In genomic region chrX:69093960-69094935, GRCh38 we compare ENCODE assay signal across 10 cellular contexts.
DNase-seq lines count a peak whose midpoint lies in the region; ATAC-seq, FAIRE-seq and TF ChIP-seq lines count a peak whose summit lies in the region.
"Had no signal": no experiment of that assay in that cellular context is flagged by ENCODE, and none has a peak within 500 bp of the region (broad histone marks: within the 10 kb centered on the region; RNA-seq: fewer than 3 reads in every experiment).

No MANE protein-coding gene starts in this region.

- H3K36me3 Mint-ChIP-seq in immature natural killer cell: no peaks in the 10 kb centered on the region

- no peak overlapping the region for H3K4me3 Mint-ChIP-seq in immature natural killer cell
- H3K4me3 Mint-ChIP-seq: central memory CD8-positive, alpha-beta T cell; stimulated activated naive CD8-positive, alpha-beta T cell treated with anti-CD3 and anti-CD28 coated beads, Interleukin-15, Interleukin-2, amounts not matched to agents 100 ng/mL and 50 ng/mL, for 24 hours had no signal

- peak overlapping the region; percentile 56 for H3K27ac ChIP-seq in cardiac muscle cell
- no peak overlapping the region for H3K27ac ChIP-seq in PC-3 (ENCODE audit: low read length)
- no peak overlapping the region for H3K27ac ChIP-seq in GM12878 (ENCODE audit: control insufficient read depth, insufficient read depth)

- intact Hi-C loops in Right ventricle myocardium inferior (cut with DNase I): loop anchor here (10.0 kb wide), 1 partner anchor 191 kb away; no protein-coding TSS in a partner anchor
- intact Hi-C loops in PC-3 (cut with micrococcal nuclease): no loop called here
- intact Hi-C loops in GM12878 (cut with micrococcal nuclease; ENCODE audit: unreplicated experiment): loop anchor here (1.0 kb wide), 3 partner anchors 128 to 293 kb away; no protein-coding TSS in a partner anchor

- TF ChIP-seq RAD21 in GM12878 (IDR thresholded peaks at IDR 0.05; ENCODE audit: insufficient read depth, low read depth, low read length): peak; percentile 18; the same call in 1 of the 2 replicates

- in situ Hi-C loops in GM12878 (cut with MboI): no loop called here

- H3K27ac Mint-ChIP-seq in immature natural killer cell: peak overlapping the region in 1 of 6 donors; percentile 4
- H3K27ac Mint-ChIP-seq: stimulated activated naive CD8-positive, alpha-beta T cell treated with anti-CD3 and anti-CD28 coated beads, Interleukin-15, Interleukin-2, amounts not matched to agents 100 ng/mL and 50 ng/mL, for 24 hours had no signal

- POLR2A ChIA-PET in PC-3 (lab: Charles Lee; ENCODE audit: unreplicated experiment) (no interaction called here), GM12878 (lab: Charles Lee) (no interaction called here)

- H3K4me3 ChIP-seq in cardiac muscle cell: no peak overlapping the region
- no peak overlapping the region for H3K4me3 ChIP-seq in PC-3 (ENCODE audit: low read length)
- no peak overlapping the region for H3K4me3 ChIP-seq in GM12878

- ATAC-seq in Right ventricle myocardium inferior (no peak), HG03342 (IDR thresholded peaks at IDR 0.05; ENCODE audit: unreplicated experiment) (peak; percentile 52), PC-3 (peak; percentile 76), GM12878 (peak; percentile 86)

- CTCF ChIA-PET in PC-3 (lab: Charles Lee) (interaction anchor here (0.6 to 1.0 kb wide), 3 partner anchors 62 to 267 kb away, joined by 3 to 6 read pairs (median 4); no protein-coding TSS in a partner anchor), GM12878 (lab: Yijun Ruan, JAX) (interaction anchor here (0.6 to 1.9 kb wide), 17 partner anchors 8 to 297 kb away, joined by 3 to 5 read pairs (median 3); partner anchors contain the start of gene EFNB1)

- no peak for TF ChIP-seq POLR2A in GM12878 (IDR thresholded peaks at IDR 0.05; ENCODE audit: low read depth, low read length)

- H3K36me3 ChIP-seq in cardiac muscle cell (no peaks in the 10 kb centered on the region), PC-3 (ENCODE audit: low read depth, low read length) (no peaks in the 10 kb centered on the region), GM12878 (ENCODE audit: control insufficient read depth in 2 of 2, insufficient read depth in 2 of 2, low read length in 1 of 2) (no peaks in the 10 kb centered on the region)

- H3K4me1 ChIP-seq in cardiac muscle cell (ENCODE audit: low read depth) (peaks cover 9% of the 10 kb centered on the region), PC-3 (ENCODE audit: insufficient read depth, low read length) (no peaks in the 10 kb centered on the region), GM12878 (ENCODE audit: control insufficient read depth, insufficient read depth, low read length) (no peaks in the 10 kb centered on the region)

- peaks cover 2 to 8% (median 5%) of the 10 kb centered on the region in 3 donors for H3K27me3 Mint-ChIP-seq in immature natural killer cell (ENCODE audit: low read depth in 3 of 3)
- H3K27me3 Mint-ChIP-seq: central memory CD8-positive, alpha-beta T cell; stimulated activated naive CD8-positive, alpha-beta T cell treated with anti-CD3 and anti-CD28 coated beads, Interleukin-15, Interleukin-2, amounts not matched to agents 100 ng/mL and 50 ng/mL, for 24 hours had no signal

- H3K27me3 ChIP-seq in cardiac muscle cell (no peaks in the 10 kb centered on the region), PC-3 (ENCODE audit: low read length) (no peaks in the 10 kb centered on the region), GM12878 (replicated peaks in 1 of 2; ENCODE audit: control insufficient read depth in 2 of 2, insufficient read depth in 2 of 2, low read length in 1 of 2) (no peaks in the 10 kb centered on the region; a peak in 1 of 4 replicates)

- no peaks in the 10 kb centered on the region for H3K9me3 ChIP-seq in cardiac muscle cell (ENCODE audit: low read depth)
- H3K9me3 ChIP-seq in PC-3 (ENCODE audit: low read length): no peaks in the 10 kb centered on the region
- no peaks in the 10 kb centered on the region for H3K9me3 ChIP-seq in GM12878 (replicated peaks; ENCODE audit: control insufficient read depth, insufficient read depth, low read length)

- no peaks in the 10 kb centered on the region for H3K9me2 ChIP-seq in PC-3 (replicated peaks; ENCODE audit: low read length)

- no peaks in the 10 kb centered on the region for H3K79me2 ChIP-seq in PC-3 (ENCODE audit: low read length)
- H3K79me2 ChIP-seq in GM12878 (ENCODE audit: control insufficient read depth, insufficient read depth, low read length): no peaks in the 10 kb centered on the region

- H4K20me1 ChIP-seq in PC-3 (ENCODE audit: low read length): no peaks in the 10 kb centered on the region
- H4K20me1 ChIP-seq in GM12878 (ENCODE audit: control insufficient read depth, insufficient read depth): no peaks in the 10 kb centered on the region

- H3K9ac ChIP-seq in PC-3 (ENCODE audit: low read length) (no peak overlapping the region), GM12878 (ENCODE audit: control insufficient read depth, insufficient read depth, low read length) (no peak overlapping the region)

- no peaks in the 10 kb centered on the region for H3K4me1 Mint-ChIP-seq in immature natural killer cell
- H3K4me1 Mint-ChIP-seq: central memory CD8-positive, alpha-beta T cell had no signal

- RAD21 ChIA-PET in GM12878 (lab: Charles Lee; ENCODE audit: unreplicated experiment): interaction anchor here (1.0 kb wide), 1 partner anchor 128 kb away, joined by 3 read pairs; no protein-coding TSS in a partner anchor

- H2AFZ ChIP-seq in PC-3 (ENCODE audit: low read length) (no peak overlapping the region), GM12878 (ENCODE audit: control insufficient read depth, low read depth, low read length) (no peak overlapping the region)

- no peak for FAIRE-seq in GM12878 (lab: Jason Lieb, UNC)

- peak; percentile 76 to 78 for DNase-seq in cardiac muscle cell (ENCODE audit: low read depth in 1 of 2, low spot score in 1 of 2)
- no peak for DNase-seq in Right ventricle myocardium inferior (ENCODE audit: missing footprints)
- peak; percentile 67 for DNase-seq in PC-3
- no peak for DNase-seq in GM12878 (ENCODE audit: low read depth, low spot score)
- DNase-seq in immature natural killer cell: peak; percentile 15 to 25 (median 25)
- peak; percentile 2 for DNase-seq in stimulated activated CD8-positive, alpha-beta memory T cell treated with anti-CD3 and anti-CD28 coated beads, Interleukin-4, amount 100 ng/mL, for 24 hours (ENCODE audit: low read depth)
- no peak for DNase-seq in NCI-H510A treated with DMSO at 0.1 percent for 48 hours (lab: John Stamatoyannopoulos, UW)

- SMC1A ChIA-PET in GM12878 (lab: Charles Lee; ENCODE audit: uncharacterized antibody, unreplicated experiment): interaction anchor here (0.7 to 1.0 kb wide), 2 partner anchors 8 to 128 kb away, joined by 3 to 4 read pairs; no protein-coding TSS in a partner anchor

- BruUV-seq in PC-3 (replicated peaks; lab: Mats Ljungman, UMichigan) (no TSS peak), GM12878 (replicated peaks; lab: Mats Ljungman, UMichigan) (no TSS peak)

- H3K4me2 ChIP-seq in PC-3 (ENCODE audit: low read length) (no peak overlapping the region), GM12878 (ENCODE audit: control insufficient read depth, insufficient read depth) (no peak overlapping the region)

- TF ChIP-seq EP300 in GM12878 (IDR thresholded peaks at IDR 0.05; ENCODE audit: borderline replicate concordance in 1 of 2, control insufficient read depth in 1 of 2, low read depth in 2 of 2, low read length in 2 of 2): no peak

- no peaks in the 10 kb centered on the region for H3F3A ChIP-seq in PC-3 (ENCODE audit: low read length, unreplicated experiment)

- 27% methylated on average over 16 of the region's 19 CpGs for WGBS in GM12878 (ENCODE audit: insufficient coverage, insufficient replicate concordance, low lambda C conversion rate, missing lambda C conversion rate)

- H3K9me3 Mint-ChIP-seq in immature natural killer cell: no peaks in the 10 kb centered on the region
- H3K9me3 Mint-ChIP-seq: central memory CD8-positive, alpha-beta T cell; stimulated activated naive CD8-positive, alpha-beta T cell treated with anti-CD3 and anti-CD28 coated beads, Interleukin-15, Interleukin-2, amounts not matched to agents 100 ng/mL and 50 ng/mL, for 24 hours had no signal

- TF ChIP-seq CTCF in cardiac muscle cell (IDR thresholded peaks at IDR 0.05; ENCODE audit: low read depth, low read length) (peak; percentile 53), PC-3 (conservative IDR thresholded peaks at IDR 0.05; ENCODE audit: low read depth, low read length) (peak; percentile 67), GM12878 (IDR thresholded peaks at IDR 0.05 in 2 of 3, conservative IDR thresholded peaks at IDR 0.05 in 1 of 3; ENCODE audit: control insufficient read depth in 2 of 3, extremely low read depth in 1 of 3, insufficient read depth in 1 of 3, low read depth in 3 of 3, low read length in 3 of 3) (peak; percentile 49 to 64 (median 56))

TF ChIP-seq in GM12878, 131 proteins besides CTCF, POLR2A, EP300 and RAD21:
- TF ChIP-seq TBL1XR1 (IDR thresholded peaks at IDR 0.05; ENCODE audit: low read depth, low read length) (no peak), SMC3 (IDR thresholded peaks at IDR 0.05; ENCODE audit: borderline replicate concordance, low read length) (peak; percentile 29; the same call in 1 of the 2 replicates)
TF ChIP-seq in GM12878: peak in this region for 1.

Comparison
In these comparisons a context has a peak if more than half of its experiments do, and no peak if none do; other contexts are left out.
1. DNase-seq: peak in cardiac muscle cell (2 of 2), PC-3 (single experiment), immature natural killer cell (3 of 3) and stimulated activated CD8-positive, alpha-beta memory T cell treated with anti-CD3 and anti-CD28 coated beads, Interleukin-4, amount 100 ng/mL, for 24 hours (single experiment); none in Right ventricle myocardium inferior (single experiment), GM12878 (single experiment) and NCI-H510A treated with DMSO at 0.1 percent for 48 hours (single experiment).
2. Peak in every context shown above with its lines, with median percentiles within 50 percentile points of each other: CTCF ChIP-seq.